ENCODE assay signal across 11 cellular contexts in the genomic region with DNA sequence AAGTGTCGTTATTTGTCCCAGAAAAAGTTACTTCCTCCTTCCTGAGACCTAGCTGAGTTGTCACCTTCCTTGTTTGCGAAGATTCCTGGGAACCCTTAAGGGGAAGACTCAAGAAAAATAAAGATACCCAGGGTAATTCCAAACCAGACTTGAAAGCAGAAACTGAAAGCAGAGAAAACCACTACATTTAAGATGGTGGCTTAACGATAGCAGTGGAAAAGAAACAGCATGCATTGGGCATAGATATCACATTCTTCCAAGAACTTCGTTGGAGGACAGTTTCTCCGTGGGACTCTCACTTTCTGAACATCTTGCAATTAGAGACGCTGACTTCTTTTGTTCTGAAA.
DNase-seq lines count a peak whose midpoint lies in the region; ATAC-seq and TF ChIP-seq lines count a peak whose summit lies in the region.
"Had no signal": no experiment of that assay in that cellular context is flagged by ENCODE, and none has a peak within 500 bp of the region (broad histone marks: within the 10 kb centered on the region; RNA-seq: fewer than 3 reads in every experiment).

No MANE protein-coding gene starts in this region.

- peak overlapping the region; percentile 89 for H3K27ac Mint-ChIP-seq in activated CD8-positive, alpha-beta memory T cell treated with anti-CD3 and anti-CD28 coated beads, Interleukin-2, amount 10 ng/mL, durations not matched to agents 7 days and 5 days
- no peak overlapping the region for H3K27ac Mint-ChIP-seq in activated naive CD8-positive, alpha-beta T cell treated with anti-CD3 and anti-CD28 coated beads for 36 hours

- peak; percentile 66 for ATAC-seq in activated CD8-positive, alpha-beta memory T cell treated with anti-CD3 and anti-CD28 coated beads, Interleukin-2, amount 10 ng/mL, durations not matched to agents 7 days and 5 days
- peak; percentile 35 for ATAC-seq in HG03039 (IDR thresholded peaks at IDR 0.05; ENCODE audit: unreplicated experiment)
- ATAC-seq in GM21360 (IDR thresholded peaks at IDR 0.05; ENCODE audit: unreplicated experiment), result no peak
- ATAC-seq: A549 had no signal

- H3K36me3 Mint-ChIP-seq in activated CD8-positive, alpha-beta memory T cell treated with anti-CD3 and anti-CD28 coated beads, Interleukin-2, amount 10 ng/mL, durations not matched to agents 7 days and 5 days, result peaks cover 18% of the 10 kb centered on the region
- H3K36me3 Mint-ChIP-seq in activated naive CD8-positive, alpha-beta T cell treated with anti-CD3 and anti-CD28 coated beads for 36 hours, result peaks cover 29% of the 10 kb centered on the region

- DNase-seq in activated CD8-positive, alpha-beta memory T cell treated with anti-CD3 and anti-CD28 coated beads, Interleukin-2, amount 10 ng/mL, durations not matched to agents 7 days and 5 days, result no peak
- no peak for DNase-seq in activated CD8-positive, alpha-beta memory T cell treated with anti-CD3 and anti-CD28 coated beads for 24 hours
- no peak for DNase-seq in activated naive CD8-positive, alpha-beta T cell treated with anti-CD3 and anti-CD28 coated beads for 36 hours
- no peak for DNase-seq in testis
- DNase-seq in DMS114 treated with DMSO at 0.1 percent for 48 hours (lab: John Stamatoyannopoulos, UW; ENCODE audit: unreplicated experiment), result no peak
- DNase-seq in DMS53 (lab: John Stamatoyannopoulos, UW), result no peak
- DNase-seq: trophoblast cell had no signal

- H3K27me3 ChIP-seq in testis, result no peaks in the 10 kb centered on the region
- H3K27me3 ChIP-seq: right atrium auricular region had no signal

- intact Hi-C loops in testis (cut with DNase I; ENCODE audit: low total_unique reads), result loop anchor here (10.0 kb wide), 2 partner anchors 466 to 546 kb away; a partner anchor contains a TSS

- TF ChIP-seq POLR2A in testis (IDR thresholded peaks at IDR 0.05), result no peak

- H3K4me3 ChIP-seq in testis, result no peak overlapping the region
- H3K4me3 ChIP-seq: A549, right atrium auricular region had no signal

- H3K9me3 ChIP-seq in testis, result no peaks in the 10 kb centered on the region
- H3K9me3 ChIP-seq: A549, right atrium auricular region had no signal

- H3K27me3 Mint-ChIP-seq in activated CD8-positive, alpha-beta memory T cell treated with anti-CD3 and anti-CD28 coated beads, Interleukin-2, amount 10 ng/mL, durations not matched to agents 7 days and 5 days, result no peaks in the 10 kb centered on the region
- no peaks in the 10 kb centered on the region for H3K27me3 Mint-ChIP-seq in activated naive CD8-positive, alpha-beta T cell treated with anti-CD3 and anti-CD28 coated beads for 36 hours

- WGBS in testis, 2 donors, result 50 to 60% methylated on average over 6 of the region's 6 CpGs

- no peak for TF ChIP-seq CTCF in testis (IDR thresholded peaks at IDR 0.05)

- H3K4me1 Mint-ChIP-seq in activated CD8-positive, alpha-beta memory T cell treated with anti-CD3 and anti-CD28 coated beads, Interleukin-2, amount 10 ng/mL, durations not matched to agents 7 days and 5 days, result peaks cover 35% of the 10 kb centered on the region
- H3K4me1 Mint-ChIP-seq in activated naive CD8-positive, alpha-beta T cell treated with anti-CD3 and anti-CD28 coated beads for 36 hours, result peaks cover 54% of the 10 kb centered on the region

- CTCF ChIA-PET in activated CD8-positive, alpha-beta memory T cell treated with anti-CD3 and anti-CD28 coated beads, Interleukin-2, amount 10 ng/mL, durations not matched to agents 7 days and 5 days (lab: Charles Lee), result interaction anchor here (0.8 to 1.9 kb wide), 2 partner anchors 546 to 548 kb away, joined by 4 to 12 read pairs; no protein-coding TSS in a partner anchor

- H3K36me3 ChIP-seq in testis (ENCODE audit: low read depth, missing control alignments), result no peaks in the 10 kb centered on the region
- H3K36me3 ChIP-seq: right atrium auricular region had no signal

- peaks cover 33% of the 10 kb centered on the region for H3K4me1 ChIP-seq in testis
- H3K4me1 ChIP-seq: A549 had no signal

- peak overlapping the region; percentile 65 for H3K4me3 Mint-ChIP-seq in activated CD8-positive, alpha-beta memory T cell treated with anti-CD3 and anti-CD28 coated beads, Interleukin-2, amount 10 ng/mL, durations not matched to agents 7 days and 5 days
- peak overlapping the region; percentile 63 for H3K4me3 Mint-ChIP-seq in activated naive CD8-positive, alpha-beta T cell treated with anti-CD3 and anti-CD28 coated beads for 36 hours

- H3K9me3 Mint-ChIP-seq in activated CD8-positive, alpha-beta memory T cell treated with anti-CD3 and anti-CD28 coated beads, Interleukin-2, amount 10 ng/mL, durations not matched to agents 7 days and 5 days (ENCODE audit: low read depth), result peaks cover 2% of the 10 kb centered on the region
- peaks cover 4% of the 10 kb centered on the region for H3K9me3 Mint-ChIP-seq in activated naive CD8-positive, alpha-beta T cell treated with anti-CD3 and anti-CD28 coated beads for 36 hours

- peak overlapping the region; percentile 7 to 71 for H3K27ac ChIP-seq in testis
- H3K27ac ChIP-seq: A549 had no signal
